Comparison of ENCODE assay signal across 13 cellular contexts in the genomic region with DNA sequence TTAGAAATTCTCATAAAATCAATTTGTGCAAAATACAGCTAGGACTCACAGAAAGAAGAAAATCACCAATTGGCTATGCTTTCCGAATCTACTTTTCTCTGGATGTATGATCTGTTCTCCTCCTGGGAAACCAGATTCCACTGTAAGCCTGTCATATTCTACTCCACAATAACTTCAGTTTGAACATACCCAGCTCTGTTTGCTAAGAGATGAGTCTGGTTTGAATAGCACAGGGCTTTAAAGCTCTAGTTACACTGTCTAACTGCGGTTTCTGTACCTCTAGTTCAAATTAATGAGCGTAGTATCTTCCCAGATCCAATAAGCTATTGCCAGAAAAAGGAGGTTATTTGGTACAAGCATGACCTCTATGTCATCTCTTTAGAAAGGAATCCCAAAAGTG.
A peak's percentile ranks its signal among the peaks of the same experiment; 100 is the strongest.
DNase-seq lines count a peak whose midpoint lies in the region; TF ChIP-seq lines count a peak whose summit lies in the region.
"Had no signal": no experiment of that assay in that cellular context is flagged by ENCODE, and none has a peak within 500 bp of the region (broad histone marks: within the 10 kb centered on the region; RNA-seq: fewer than 3 reads in every experiment).

No MANE protein-coding gene starts in this region.

- no peaks in the 10 kb centered on the region for H3K9me3 Mint-ChIP-seq in activated CD4-positive, alpha-beta T cell treated with anti-CD3 and anti-CD28 coated beads, Interleukin-2, amount 10 ng/mL, durations not matched to agents 7 days and 5 days
- no peaks in the 10 kb centered on the region for H3K9me3 Mint-ChIP-seq in activated naive CD8-positive, alpha-beta T cell (ENCODE audit: low read depth)
- no peaks in the 10 kb centered on the region for H3K9me3 Mint-ChIP-seq in activated naive CD8-positive, alpha-beta T cell treated with anti-CD3 and anti-CD28 coated beads for 36 hours
- H3K9me3 Mint-ChIP-seq in activated CD4-positive, alpha-beta memory T cell treated with anti-CD3 and anti-CD28 coated beads, Interleukin-2, amount 10 ng/mL, durations not matched to agents 7 days and 5 days = no peaks in the 10 kb centered on the region

- H3K4me1 Mint-ChIP-seq in activated CD4-positive, alpha-beta T cell treated with anti-CD3 and anti-CD28 coated beads, Interleukin-2, amount 10 ng/mL, durations not matched to agents 7 days and 5 days = no peaks in the 10 kb centered on the region
- no peaks in the 10 kb centered on the region for H3K4me1 Mint-ChIP-seq in activated naive CD8-positive, alpha-beta T cell (ENCODE audit: low read depth)
- no peaks in the 10 kb centered on the region for H3K4me1 Mint-ChIP-seq in activated naive CD8-positive, alpha-beta T cell treated with anti-CD3 and anti-CD28 coated beads for 36 hours
- no peaks in the 10 kb centered on the region for H3K4me1 Mint-ChIP-seq in activated CD4-positive, alpha-beta memory T cell treated with anti-CD3 and anti-CD28 coated beads, Interleukin-2, amount 10 ng/mL, durations not matched to agents 7 days and 5 days

- H3K27me3 Mint-ChIP-seq in activated CD4-positive, alpha-beta T cell treated with anti-CD3 and anti-CD28 coated beads, Interleukin-2, amount 10 ng/mL, durations not matched to agents 7 days and 5 days = no peaks in the 10 kb centered on the region
- no peaks in the 10 kb centered on the region for H3K27me3 Mint-ChIP-seq in activated naive CD8-positive, alpha-beta T cell
- no peaks in the 10 kb centered on the region for H3K27me3 Mint-ChIP-seq in activated naive CD8-positive, alpha-beta T cell treated with anti-CD3 and anti-CD28 coated beads for 36 hours
- no peaks in the 10 kb centered on the region for H3K27me3 Mint-ChIP-seq in activated CD4-positive, alpha-beta memory T cell treated with anti-CD3 and anti-CD28 coated beads, Interleukin-2, amount 10 ng/mL, durations not matched to agents 7 days and 5 days

- H3K4me3 Mint-ChIP-seq in activated CD4-positive, alpha-beta T cell treated with anti-CD3 and anti-CD28 coated beads, Interleukin-2, amount 10 ng/mL, durations not matched to agents 7 days and 5 days = no peak overlapping the region
- no peak overlapping the region for H3K4me3 Mint-ChIP-seq in activated naive CD8-positive, alpha-beta T cell
- no peak overlapping the region for H3K4me3 Mint-ChIP-seq in activated naive CD8-positive, alpha-beta T cell treated with anti-CD3 and anti-CD28 coated beads for 36 hours
- no peak overlapping the region for H3K4me3 Mint-ChIP-seq in activated CD4-positive, alpha-beta memory T cell treated with anti-CD3 and anti-CD28 coated beads, Interleukin-2, amount 10 ng/mL, durations not matched to agents 7 days and 5 days

- no peak for TF ChIP-seq CTCF in GM10266 (IDR thresholded peaks at IDR 0.05; ENCODE audit: control insufficient read depth, insufficient read depth, low read depth, missing control alignments)

- CTCF ChIA-PET in activated CD4-positive, alpha-beta T cell treated with anti-CD3 and anti-CD28 coated beads, Interleukin-2, amount 10 ng/mL, durations not matched to agents 7 days and 5 days (lab: Charles Lee) = no interaction called here
- CTCF ChIA-PET in activated CD4-positive, alpha-beta memory T cell treated with anti-CD3 and anti-CD28 coated beads, Interleukin-2, amount 10 ng/mL, durations not matched to agents 7 days and 5 days (lab: Charles Lee) = interaction anchor here (0.8 to 1.1 kb wide), 2 partner anchors 93 to 251 kb away, joined by 3 to 4 read pairs; no protein-coding TSS in a partner anchor

- no peak for DNase-seq in activated CD4-positive, alpha-beta T cell treated with anti-CD3 and anti-CD28 coated beads, Interleukin-2, amount 10 ng/mL, durations not matched to agents 7 days and 5 days
- no peak for DNase-seq in activated CD4-positive, alpha-beta T cell treated with anti-CD3 and anti-CD28 coated beads for 4 hours
- no peak for DNase-seq in activated naive CD8-positive, alpha-beta T cell treated with anti-CD3 and anti-CD28 coated beads for 36 hours
- DNase-seq in activated CD4-positive, alpha-beta memory T cell treated with anti-CD3 and anti-CD28 coated beads, Interleukin-2, amount 10 ng/mL, durations not matched to agents 7 days and 5 days = no peak
- DNase-seq in stimulated activated CD4-positive, alpha-beta T cell treated with anti-CD3 and anti-CD28 coated beads, Interleukin-2, amount 100 ng/mL, for 48 hours = no peak
- DNase-seq in GM10266 (ENCODE audit: extremely low spot score) = no peak
- DNase-seq: BE2C, COR-L47, DMS79 treated with DMSO at 0.1 percent for 48 hours, NCI-H1694, NCI-H2171, NCI-H82 had no signal

- POLR2A ChIA-PET in activated CD4-positive, alpha-beta T cell treated with anti-CD3 and anti-CD28 coated beads, Interleukin-2, amount 10 ng/mL, durations not matched to agents 7 days and 5 days (lab: Charles Lee) = no interaction called here
- POLR2A ChIA-PET in activated CD4-positive, alpha-beta memory T cell treated with anti-CD3 and anti-CD28 coated beads, Interleukin-2, amount 10 ng/mL, durations not matched to agents 7 days and 5 days (lab: Charles Lee) = interaction anchor here (0.8 to 1.2 kb wide), 2 partner anchors 12 to 169 kb away, joined by 3 to 4 read pairs; no protein-coding TSS in a partner anchor

- no peaks in the 10 kb centered on the region for H3K36me3 Mint-ChIP-seq in activated CD4-positive, alpha-beta T cell treated with anti-CD3 and anti-CD28 coated beads, Interleukin-2, amount 10 ng/mL, durations not matched to agents 7 days and 5 days (ENCODE audit: low read depth)
- no peaks in the 10 kb centered on the region for H3K36me3 Mint-ChIP-seq in activated naive CD8-positive, alpha-beta T cell
- H3K36me3 Mint-ChIP-seq in activated naive CD8-positive, alpha-beta T cell treated with anti-CD3 and anti-CD28 coated beads for 36 hours = no peaks in the 10 kb centered on the region
- H3K36me3 Mint-ChIP-seq in activated CD4-positive, alpha-beta memory T cell treated with anti-CD3 and anti-CD28 coated beads, Interleukin-2, amount 10 ng/mL, durations not matched to agents 7 days and 5 days (ENCODE audit: low read depth) = no peaks in the 10 kb centered on the region

- H3K27ac Mint-ChIP-seq in activated CD4-positive, alpha-beta T cell treated with anti-CD3 and anti-CD28 coated beads, Interleukin-2, amount 10 ng/mL, durations not matched to agents 7 days and 5 days = peak overlapping the region; percentile 19
- peak overlapping the region; percentile 46 for H3K27ac Mint-ChIP-seq in activated naive CD8-positive, alpha-beta T cell
- H3K27ac Mint-ChIP-seq in activated naive CD8-positive, alpha-beta T cell treated with anti-CD3 and anti-CD28 coated beads for 36 hours = no peak overlapping the region
- H3K27ac Mint-ChIP-seq in activated CD4-positive, alpha-beta memory T cell treated with anti-CD3 and anti-CD28 coated beads, Interleukin-2, amount 10 ng/mL, durations not matched to agents 7 days and 5 days = peak overlapping the region; percentile 49
